8 cellular contexts compared by ENCODE assay signal in genomic region chr13:40993119-40993518, GRCh38. TPM values are rescaled to one million over a fixed set of nuclear protein-coding genes. Genes with fewer than 3 reads are reported as not detected.
DNase-seq lines count a peak whose midpoint lies in the region; ATAC-seq, FAIRE-seq and TF ChIP-seq lines count a peak whose summit lies in the region.

No MANE protein-coding gene starts in this region.

- H3K79me2 ChIP-seq in DND-41 (ENCODE audit: insufficient read depth, low read length) (peaks cover 100% of the 10 kb centered on the region), K562 (ENCODE audit: control insufficient read depth, insufficient read depth, low read length) (peaks cover 99% of the 10 kb centered on the region)

- H3K9me1 ChIP-seq in K562 (ENCODE audit: control insufficient read depth, insufficient read depth, low read length): no peaks in the 10 kb centered on the region

- WGBS in K562 (ENCODE audit: insufficient coverage, low coverage, missing lambda C conversion rate): 86% methylated on average over 8 of the region's 10 CpGs

- no peaks in the 10 kb centered on the region for H3K36me3 Mint-ChIP-seq in neural crest cell (ENCODE audit: low read depth)

- H3K27me3 Mint-ChIP-seq in neural crest cell (ENCODE audit: low read depth): no peaks in the 10 kb centered on the region

- in situ Hi-C loops in K562 (cut with MboI): no loop called here

- ATAC-seq in DND-41 (ENCODE audit: insufficient read depth, low read depth): peak; percentile 62
- ATAC-seq in K562: peak; percentile 15
- ATAC-seq in GM21447 (IDR thresholded peaks at IDR 0.05; ENCODE audit: unreplicated experiment): no peak
- ATAC-seq in GM21717 (IDR thresholded peaks at IDR 0.05; ENCODE audit: unreplicated experiment): no peak
- ATAC-seq in GM21723 (IDR thresholded peaks at IDR 0.05; ENCODE audit: unreplicated experiment): no peak

- H3K9ac ChIP-seq in DND-41 (ENCODE audit: low read depth, low read length) (peak overlapping the region; percentile 32), K562 (ENCODE audit: insufficient read depth in 1 of 2, low read depth in 2 of 2, low read length in 2 of 2) (peak overlapping the region in 1 of 2 experiments; percentile 9; a peak in 1 of 4 replicates)

- TF ChIP-seq CTCF in DND-41 (IDR thresholded peaks at IDR 0.05; ENCODE audit: borderline replicate concordance, extremely low read depth, low read length, poor library complexity, severe bottlenecking): no peak
- no peak for TF ChIP-seq CTCF in K562 (IDR thresholded peaks at IDR 0.05 in 2 of 3, conservative IDR thresholded peaks at IDR 0.05 in 1 of 3; ENCODE audit: insufficient read depth in 2 of 3, low read depth in 1 of 3, low read length in 3 of 3)
- TF ChIP-seq CTCF in neural crest cell (conservative IDR thresholded peaks at IDR 0.05): no peak

- POLR2A ChIA-PET in K562 (lab: Yijun Ruan, JAX): interaction anchor here (1.0 to 1.2 kb wide), 2 partner anchors 10 to 19 kb away, joined by 3 read pairs; no protein-coding TSS in a partner anchor

- H3K4me3 ChIP-seq in DND-41 (ENCODE audit: low read depth in 1 of 2, low read length in 2 of 2) (no peak overlapping the region), K562 (no peak overlapping the region)

- H3K27me3 ChIP-seq in DND-41 (ENCODE audit: insufficient read depth, low read length, poor library complexity): no peaks in the 10 kb centered on the region
- no peaks in the 10 kb centered on the region for H3K27me3 ChIP-seq in K562 (ENCODE audit: control insufficient read depth in 2 of 2, insufficient read depth in 2 of 2, low read length in 2 of 2)

- no peaks in the 10 kb centered on the region for H3K9me3 ChIP-seq in DND-41 (ENCODE audit: insufficient read depth, low read length, severe bottlenecking)
- H3K9me3 ChIP-seq in K562 (replicated peaks; ENCODE audit: control insufficient read depth, insufficient read depth, low read depth, low read length): no peaks in the 10 kb centered on the region

- H3K4me2 ChIP-seq in DND-41 (ENCODE audit: insufficient read depth, low read length): peak overlapping the region; percentile 39
- H3K4me2 ChIP-seq in K562 (ENCODE audit: insufficient read depth, low read length): no peak overlapping the region

- no peak overlapping the region for H3K4me3 Mint-ChIP-seq in neural crest cell

- H3K9me3 Mint-ChIP-seq in neural crest cell: no peaks in the 10 kb centered on the region

- H2AFZ ChIP-seq in DND-41 (ENCODE audit: low read depth, low read length) (no peak overlapping the region), K562 (ENCODE audit: low read depth, low read length) (no peak overlapping the region)

- TF ChIP-seq RAD21 in K562 (CRISPR knock-in tag; conservative IDR thresholded peaks at IDR 0.05 in 1 of 2, IDR thresholded peaks at IDR 0.05 in 1 of 2): no peak

- no peak for FAIRE-seq in K562 (lab: Jason Lieb, UNC)

- H3K27ac ChIP-seq in DND-41 (ENCODE audit: low read length) (peak overlapping the region; percentile 87), K562 (ENCODE audit: extremely low read depth, low read depth, low read length) (peak overlapping the region; percentile 30; the same call in 1 of the 3 replicates)

- H4K20me1 ChIP-seq in DND-41 (ENCODE audit: insufficient read depth, low read length): 0 out of 2 replicates have a peak, but pooled peaks cover 8% of the 10 kb centered on the region
- no peaks in the 10 kb centered on the region; the same call in 1 of the 2 replicates for H4K20me1 ChIP-seq in K562 (replicated peaks; ENCODE audit: control insufficient read depth, insufficient read depth, low read length)

- H3K27ac Mint-ChIP-seq in neural crest cell (ENCODE audit: unreplicated experiment): peak overlapping the region; percentile 15

- peaks cover 99% of the 10 kb centered on the region for H3K4me1 ChIP-seq in DND-41 (ENCODE audit: insufficient read depth, low read length)
- H3K4me1 ChIP-seq in K562 (replicated peaks in 1 of 2; ENCODE audit: control insufficient read depth in 2 of 2, insufficient read depth in 2 of 2, low read length in 2 of 2): peaks cover 0 to 17% of the 10 kb centered on the region in 2 experiments; a peak in 3 of 5 replicates

- H3K36me3 ChIP-seq in DND-41 (ENCODE audit: insufficient read depth, low read length) (peaks cover 34% of the 10 kb centered on the region), K562 (ENCODE audit: control insufficient read depth, insufficient read depth, low read length) (peaks cover 27% of the 10 kb centered on the region; the same call in 2 of the 3 replicates)

- CTCF ChIA-PET in K562 (lab: Yijun Ruan, JAX; ENCODE audit: low intra/inter-chr PET ratio): interaction anchor here (0.5 to 1.3 kb wide), 3 partner anchors 20 to 216 kb away, joined by 3 to 4 read pairs (median 4); no protein-coding TSS in a partner anchor

- peaks cover 5% of the 10 kb centered on the region for H3K4me1 Mint-ChIP-seq in neural crest cell

- DNase-seq in DND-41: peak; percentile 47
- peak; percentile 35 for DNase-seq in NCI-H2107 (lab: John Stamatoyannopoulos, UW)
- no peak for DNase-seq in K562 (ENCODE audit: extremely low read depth in 1 of 4, low spot score in 3 of 4)
- DNase-seq in neural crest cell (ENCODE audit: low read depth, low spot score): no peak
- no peak for DNase-seq in UCSD-AML1 (lab: John Stamatoyannopoulos, UW; ENCODE audit: unreplicated experiment)

- no TSS peak for BruUV-seq in K562 (replicated peaks; lab: Mats Ljungman, UMichigan)

- TF ChIP-seq POLR2A in K562 (conservative IDR thresholded peaks at IDR 0.05): no peak

- TF ChIP-seq EP300 in K562 (IDR thresholded peaks at IDR 0.05; ENCODE audit: low read length): no peak

- intact Hi-C loops in K562 (cut with micrococcal nuclease): no loop called here

TF ChIP-seq in K562, 482 proteins besides CTCF, POLR2A, EP300 and RAD21 (continues in another document):
- TF ChIP-seq LCOR (CRISPR knock-in tag; IDR thresholded peaks at IDR 0.05) (no peak), PCBP1 (IDR thresholded peaks at IDR 0.05; ENCODE audit: low read depth, low read length, poor library complexity, severe bottlenecking) (no peak), DPF2 (IDR thresholded peaks at IDR 0.05) (no peak), MEF2A (IDR thresholded peaks at IDR 0.05; ENCODE audit: control insufficient read depth, low read depth, low read length) (no peak), NFE2L1 (tag; IDR thresholded peaks at IDR 0.05; ENCODE audit: borderline replicate concordance, low read depth) (no peak)
- TF ChIP-seq, protein P1, sequence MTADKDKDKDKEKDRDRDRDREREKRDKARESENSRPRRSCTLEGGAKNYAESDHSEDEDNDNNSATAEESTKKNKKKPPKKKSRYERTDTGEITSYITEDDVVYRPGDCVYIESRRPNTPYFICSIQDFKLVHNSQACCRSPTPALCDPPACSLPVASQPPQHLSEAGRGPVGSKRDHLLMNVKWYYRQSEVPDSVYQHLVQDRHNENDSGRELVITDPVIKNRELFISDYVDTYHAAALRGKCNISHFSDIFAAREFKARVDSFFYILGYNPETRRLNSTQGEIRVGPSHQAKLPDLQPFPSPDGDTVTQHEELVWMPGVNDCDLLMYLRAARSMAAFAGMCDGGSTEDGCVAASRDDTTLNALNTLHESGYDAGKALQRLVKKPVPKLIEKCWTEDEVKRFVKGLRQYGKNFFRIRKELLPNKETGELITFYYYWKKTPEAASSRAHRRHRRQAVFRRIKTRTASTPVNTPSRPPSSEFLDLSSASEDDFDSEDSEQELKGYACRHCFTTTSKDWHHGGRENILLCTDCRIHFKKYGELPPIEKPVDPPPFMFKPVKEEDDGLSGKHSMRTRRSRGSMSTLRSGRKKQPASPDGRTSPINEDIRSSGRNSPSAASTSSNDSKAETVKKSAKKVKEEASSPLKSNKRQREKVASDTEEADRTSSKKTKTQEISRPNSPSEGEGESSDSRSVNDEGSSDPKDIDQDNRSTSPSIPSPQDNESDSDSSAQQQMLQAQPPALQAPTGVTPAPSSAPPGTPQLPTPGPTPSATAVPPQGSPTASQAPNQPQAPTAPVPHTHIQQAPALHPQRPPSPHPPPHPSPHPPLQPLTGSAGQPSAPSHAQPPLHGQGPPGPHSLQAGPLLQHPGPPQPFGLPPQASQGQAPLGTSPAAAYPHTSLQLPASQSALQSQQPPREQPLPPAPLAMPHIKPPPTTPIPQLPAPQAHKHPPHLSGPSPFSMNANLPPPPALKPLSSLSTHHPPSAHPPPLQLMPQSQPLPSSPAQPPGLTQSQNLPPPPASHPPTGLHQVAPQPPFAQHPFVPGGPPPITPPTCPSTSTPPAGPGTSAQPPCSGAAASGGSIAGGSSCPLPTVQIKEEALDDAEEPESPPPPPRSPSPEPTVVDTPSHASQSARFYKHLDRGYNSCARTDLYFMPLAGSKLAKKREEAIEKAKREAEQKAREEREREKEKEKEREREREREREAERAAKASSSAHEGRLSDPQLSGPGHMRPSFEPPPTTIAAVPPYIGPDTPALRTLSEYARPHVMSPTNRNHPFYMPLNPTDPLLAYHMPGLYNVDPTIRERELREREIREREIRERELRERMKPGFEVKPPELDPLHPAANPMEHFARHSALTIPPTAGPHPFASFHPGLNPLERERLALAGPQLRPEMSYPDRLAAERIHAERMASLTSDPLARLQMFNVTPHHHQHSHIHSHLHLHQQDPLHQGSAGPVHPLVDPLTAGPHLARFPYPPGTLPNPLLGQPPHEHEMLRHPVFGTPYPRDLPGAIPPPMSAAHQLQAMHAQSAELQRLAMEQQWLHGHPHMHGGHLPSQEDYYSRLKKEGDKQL (CRISPR knock-in tag; IDR thresholded peaks at IDR 0.05; ENCODE audit: borderline replicate concordance): no peak

RNA-seq across cellular contexts. Expression of gene ELF1, which starts 26.0 kb away (rescaled TPM):
- 23.9 and 37.6 TPM in 2 replicates for total RNA-seq in K562 (2011; cell fraction: chromatin; rRNA removed; ENCODE audit: low replicate concordance)
- total RNA-seq in K562 (2011; cell fraction: nucleolus; rRNA removed): 21.8 and 23.3 TPM in 2 replicates
- total RNA-seq in K562 (2011; cell fraction: nucleoplasm; rRNA removed): 22.6 and 28.2 TPM in 2 replicates
- total RNA-seq in K562 (2014; rRNA removed) (25.3 and 27.6 TPM in 2 replicates), K562 (2014; rRNA removed; fragmentation: Illumina TruSeq; extraction: Trizol) (33.4 and 42.4 TPM in 2 replicates), K562 (2015; rRNA removed; fragmentation: Illumina TruSeq; extraction: Trizol) (27.6 and 30.4 TPM in 2 replicates), K562 (2021) (37.5 and 46.6 TPM in 2 replicates), neural crest cell (18.0 and 19.2 TPM in 2 replicates)
- polyA plus RNA-seq in K562 (2011; rRNA removed) (35.2 and 35.5 TPM in 2 replicates), K562 (2014; fragmentation: Illumina TruSeq; extraction: Trizol) (51.2 and 54.4 TPM in 2 replicates), K562 (2014; fragmentation: Nextera tagmentation; extraction: Ambion mirVana) (10 to 100 TPM; 30.4 to 36.8 TPM), K562 (2014; rRNA removed) (24.7 and 27.6 TPM in 2 replicates)
- 21.9 and 24.0 TPM in 2 replicates for polyA plus RNA-seq in K562 (2011; cell fraction: cytosol; rRNA removed)
- polyA plus RNA-seq in K562 (2011; cell fraction: nucleus; rRNA removed): 18.7 and 20.7 TPM in 2 replicates
- 32.5 and 37.9 TPM in 2 replicates for polyA plus RNA-seq in K562 (2012)
- polyA minus RNA-seq in K562 (2011; rRNA and poly(A)+ RNA removed): 52.2 and 62.7 TPM in 2 replicates
- 18.8 and 29.8 TPM in 2 replicates for polyA minus RNA-seq in K562 (2011; cell fraction: cytosol; rRNA and poly(A)+ RNA removed)
- 23.0 and 28.3 TPM in 2 replicates for polyA minus RNA-seq in K562 (2011; cell fraction: nucleus; rRNA and poly(A)+ RNA removed)

Comparison
In these comparisons a context has a peak if more than half of its experiments do, and no peak if none do; other contexts are left out.
1. ATAC-seq: peak in DND-41 (single experiment) and K562 (single experiment); none in GM21447 (single experiment), GM21717 (single experiment) and GM21723 (single experiment).
2. DNase-seq: peak in DND-41 (single experiment) and NCI-H2107 (single experiment); none in K562 (0 of 4), neural crest cell (single experiment) and UCSD-AML1 (single experiment).